ENCODE assay signal across 25 cellular contexts in genomic region chr4:18480342-18480741, GRCh38.
"Had no signal": no experiment of that assay in that cellular context is flagged by ENCODE, and none has a peak within 500 bp of the region (broad histone marks: within the 10 kb centered on the region; RNA-seq: fewer than 3 reads in every experiment).

No MANE protein-coding gene starts in this region.

- H3K27me3 ChIP-seq: neutrophil, pancreas, right lobe of liver, sigmoid colon, stomach, thyroid gland, tibial nerve, upper lobe of left lung, vagina had no signal

- FAIRE-seq: pancreas, small intestine, urothelium cell line had no signal

- H3K9me3 ChIP-seq: neutrophil, pancreas, prostate gland, right lobe of liver, thoracic aorta, thyroid gland, vagina had no signal

- H3K4me1 ChIP-seq: pancreas, prostate gland, right lobe of liver, sigmoid colon, stomach, thyroid gland, tibial nerve, upper lobe of left lung, vagina had no signal

- H3K4me3 ChIP-seq: pancreas, prostate gland, right lobe of liver, sigmoid colon, stomach, thoracic aorta, thyroid gland, tibial nerve, upper lobe of left lung, vagina had no signal

- ATAC-seq: natural killer cell treated with Interleukin-12 subunit alpha and Interleukin-12 subunit beta and Interleukin-15 and Interleukin-18, amount 100 ng/mL, for 72 hours; right cardiac atrium; right lobe of liver; stimulated activated effector memory CD8-positive, alpha-beta T cell treated with anti-CD3 and anti-CD28 coated beads, Interleukin-12 subunit alpha, Interleukin-12 subunit beta, amount 100 ng/mL, for 72 hours; stimulated activated naive B cell treated with anti-CD40 and anti-IgM and Interleukin-4, amounts not matched to agents 10 μg/mL and 1 μg/mL and 100 μg/mL, for 72 hours had no signal

- H3K36me3 ChIP-seq: neutrophil, pancreas, prostate gland, right lobe of liver, sigmoid colon, stomach, thoracic aorta, thyroid gland, tibial nerve, upper lobe of left lung, vagina had no signal

- H3K27ac ChIP-seq: neutrophil, prostate gland, right lobe of liver, sigmoid colon, stomach, thoracic aorta, thyroid gland, upper lobe of left lung, vagina had no signal

- DNase-seq: nephron progenitor cell; nucleus accumbens; pancreas; right cardiac atrium; right lobe of liver; sigmoid colon; stimulated activated CD4-positive, alpha-beta T cell treated with anti-CD3 and anti-CD28 coated beads, Interleukin-15, amount 100 ng/mL, for 24 hours; stimulated activated CD4-positive, alpha-beta T cell treated with anti-CD3 and anti-CD28 coated beads, Interleukin-2, amount 100 ng/mL, for 24 hours; stimulated activated CD4-positive, alpha-beta T cell treated with anti-CD3 and anti-CD28 coated beads, Interleukin-2, amount 100 ng/mL, for 48 hours; stimulated activated CD4-positive, alpha-beta T cell treated with anti-CD3 and anti-CD28 coated beads, Interleukin-4, amount 100 ng/mL, for 24 hours; stimulated activated naive B cell treated with anti-CD40 and anti-IgM and Interleukin-4, amounts not matched to agents 10 μg/mL and 1 μg/mL and 100 μg/mL, for 72 hours; stimulated activated naive CD4-positive, alpha-beta T cell treated with Interleukin-2 at 50 U/mL for 16 hours; stomach; thyroid gland; trophoblast cell; upper lobe of left lung had no signal
